8 cellular contexts compared by ENCODE assay signal in genomic region chr18:76616373-76616772, GRCh38.
"Had no signal": no experiment of that assay in that cellular context is flagged by ENCODE, and none has a peak within 500 bp of the region (broad histone marks: within the 10 kb centered on the region; RNA-seq: fewer than 3 reads in every experiment).

No MANE protein-coding gene starts in this region.

- FAIRE-seq: H1, H54, HTR-8/SVneo had no signal

- ATAC-seq: GM23338 had no signal

- H3K4me2 ChIP-seq: GM23338 had no signal

- H3K9me3 Mint-ChIP-seq: IgD-negative memory B cell had no signal

- H3K4me3 Mint-ChIP-seq: GM23338, H9, IgD-negative memory B cell had no signal

- DNase-seq: H9, HCEC 1CT, KBM-7 had no signal

- H3K4me3 ChIP-seq: GM23338 had no signal

- H3K27ac Mint-ChIP-seq: GM23338, H9, IgD-negative memory B cell had no signal

- H3K4me1 Mint-ChIP-seq: IgD-negative memory B cell had no signal

- H3K36me3 Mint-ChIP-seq: IgD-negative memory B cell had no signal
